ENCODE assay signal across 19 cellular contexts in the genomic region with DNA sequence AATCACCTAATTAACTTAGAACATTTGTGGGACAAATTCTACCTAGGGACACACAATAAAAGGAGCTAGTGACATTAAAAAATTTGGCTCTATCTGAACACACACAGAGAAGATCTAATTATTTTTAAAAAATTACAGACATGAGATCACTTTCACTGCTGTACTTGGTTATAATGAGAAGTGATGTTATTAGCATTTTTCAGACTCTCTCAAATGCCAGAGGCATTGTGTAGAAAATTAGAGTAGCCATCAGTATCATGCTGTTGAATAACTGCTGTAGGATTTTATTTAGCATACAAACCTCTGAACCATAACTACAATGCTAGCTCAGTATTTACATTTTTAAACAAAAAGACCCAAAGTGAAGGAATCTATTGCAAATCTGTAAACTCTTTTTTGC.
"Had no signal": no experiment of that assay in that cellular context is flagged by ENCODE, and none has a peak within 500 bp of the region (broad histone marks: within the 10 kb centered on the region; RNA-seq: fewer than 3 reads in every experiment).

No MANE protein-coding gene starts in this region.

- H3K27ac ChIP-seq: HL-60, KMS-11, RWPE1 had no signal

- H3K4me3 Mint-ChIP-seq: IgD-negative memory B cell had no signal

- DNase-seq: Kasumi-1; MM.1S; NCI-H1092 treated with DMSO at 0.1 percent for 48 hours; NCI-H1436; NCI-H187; NCI-H2029 treated with DMSO at 0.1 percent for 48 hours; NCI-H2107; NCI-H2227 treated with DMSO at 0.1 percent for 48 hours; NCI-H524; NCI-H526 treated with DMSO at 0.1 percent for 48 hours; NK-92 treated with Interleukin-12 subunit alpha and Interleukin-12 subunit beta, amount 100 ng/mL, for 24 hours; SHP77 had no signal

- H3K4me3 ChIP-seq: K562 had no signal

- H3K27ac Mint-ChIP-seq: IgD-negative memory B cell had no signal

- H3K27me3 Mint-ChIP-seq: IgD-negative memory B cell had no signal

- H3K4me1 Mint-ChIP-seq: IgD-negative memory B cell had no signal

- H3K9ac ChIP-seq: KMS-11 had no signal

- H3K4me2 ChIP-seq: KMS-11 had no signal

- ATAC-seq: K562, Panc1, PC-3 had no signal

- H3K36me3 Mint-ChIP-seq: IgD-negative memory B cell had no signal
